ENCODE assay signal across 1 cellular context in genomic region chr15:78301326-78301725, GRCh38.
TF ChIP-seq lines count a peak whose summit lies in the region.

No MANE protein-coding gene starts in this region.

TF ChIP-seq in SK-N-SH, 30 proteins besides CTCF, POLR2A, EP300 and RAD21 (continued from another document):
- TF ChIP-seq REST (IDR thresholded peaks at IDR 0.05; ENCODE audit: low read depth, low read length) = no peak
- TF ChIP-seq RCOR1 (IDR thresholded peaks at IDR 0.05; ENCODE audit: low read length) = no peak
